6 cellular contexts compared by ENCODE assay signal in the genomic region with DNA sequence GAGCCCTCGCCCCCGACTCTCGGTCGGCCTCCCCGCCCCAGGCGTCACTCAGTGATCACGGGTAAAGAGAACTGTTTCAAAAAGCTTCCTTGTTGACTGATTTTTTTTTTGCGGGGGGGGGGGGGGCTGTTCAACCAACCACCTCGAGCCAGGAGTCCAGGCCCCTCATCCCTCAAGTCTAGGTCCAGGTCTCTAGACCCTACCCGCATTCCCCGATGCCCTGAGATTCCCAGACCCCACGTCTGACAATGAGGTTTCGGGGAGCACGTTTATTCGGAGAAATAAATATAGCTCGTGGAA. TPM values are rescaled to one million over a fixed set of nuclear protein-coding genes. Genes with fewer than 3 reads are reported as not detected.
DNase-seq lines count a peak whose midpoint lies in the region; ATAC-seq and TF ChIP-seq lines count a peak whose summit lies in the region.

No MANE protein-coding gene starts in this region.

- ATAC-seq in Right ventricle myocardium superior (ENCODE audit: poor library complexity) = no peak
- ATAC-seq in upper lobe of right lung = no peak

- H3K27ac ChIP-seq in cardiac muscle cell (peak overlapping the region; percentile 72), iPS-18a (ENCODE audit: low read length) (no peak overlapping the region), upper lobe of right lung (peak overlapping the region; percentile 70)

- H3K36me3 ChIP-seq in cardiac muscle cell (no peaks in the 10 kb centered on the region), iPS-18a (ENCODE audit: control insufficient read depth, low read depth, low read length) (no peaks in the 10 kb centered on the region), upper lobe of right lung (no peaks in the 10 kb centered on the region)

- DNase-seq in cardiac muscle cell (ENCODE audit: low read depth in 1 of 2, low spot score in 1 of 2) (no peak), Right ventricle myocardium superior (no peak), upper lobe of right lung (no peak), cerebellar nuclear complex (lab: John Stamatoyannopoulos, UW) (no peak), DMS153 (lab: John Stamatoyannopoulos, UW) (no peak)

- intact Hi-C loops in Right ventricle myocardium superior (cut with DNase I) = no loop called here
- intact Hi-C loops in upper lobe of right lung (cut with DNase I) = no loop called here

- H3K4me1 ChIP-seq in cardiac muscle cell (ENCODE audit: low read depth) = peaks cover 20% of the 10 kb centered on the region
- peaks cover 13% of the 10 kb centered on the region for H3K4me1 ChIP-seq in iPS-18a (ENCODE audit: control insufficient read depth, low read depth, low read length)
- peaks cover 19% of the 10 kb centered on the region for H3K4me1 ChIP-seq in upper lobe of right lung

- TF ChIP-seq CTCF in cardiac muscle cell (IDR thresholded peaks at IDR 0.05; ENCODE audit: low read depth, low read length) (no peak), upper lobe of right lung (IDR thresholded peaks at IDR 0.05) (no peak)

- H3K27me3 ChIP-seq in cardiac muscle cell (no peaks in the 10 kb centered on the region), iPS-18a (ENCODE audit: control insufficient read depth, insufficient read depth, low read length) (peaks cover 17% of the 10 kb centered on the region), upper lobe of right lung (no peaks in the 10 kb centered on the region)

- peak overlapping the region; percentile 56 for H3K4me3 ChIP-seq in cardiac muscle cell
- H3K4me3 ChIP-seq in iPS-18a (ENCODE audit: low read length) = peak overlapping the region; percentile 97
- peak overlapping the region; percentile 72 for H3K4me3 ChIP-seq in upper lobe of right lung

- H3K9ac ChIP-seq in iPS-18a (ENCODE audit: low read length) = peak overlapping the region; percentile 82

- no peaks in the 10 kb centered on the region for H3K9me3 ChIP-seq in cardiac muscle cell (ENCODE audit: low read depth)
- no peaks in the 10 kb centered on the region for H3K9me3 ChIP-seq in iPS-18a (ENCODE audit: control insufficient read depth, low read depth, low read length)
- H3K9me3 ChIP-seq in upper lobe of right lung = no peaks in the 10 kb centered on the region

RNA-seq across cellular contexts. Expression of gene HRC, which starts 4.3 kb away (rescaled TPM):
- 255 and 389 TPM in 2 replicates for total RNA-seq in cardiac muscle cell
- polyA plus RNA-seq in cardiac muscle cell = 184 and 255 TPM in 2 replicates
- total RNA-seq in Right ventricle myocardium superior = 878 TPM
- 2.2 TPM for total RNA-seq in upper lobe of right lung

RNA-seq across cellular contexts. Expression of gene TRPM4, which starts 6.7 kb away (rescaled TPM):
- total RNA-seq in cardiac muscle cell = 51.3 and 106 TPM in 2 replicates
- 74.2 and 119 TPM in 2 replicates for polyA plus RNA-seq in cardiac muscle cell
- 24.8 TPM for total RNA-seq in Right ventricle myocardium superior
- 44.3 TPM for total RNA-seq in upper lobe of right lung

RNA-seq across cellular contexts. Expression of gene PPFIA3, which starts 31.6 kb away (rescaled TPM):
- total RNA-seq in cardiac muscle cell = 27.3 and 30.4 TPM in 2 replicates
- 29.3 and 32.5 TPM in 2 replicates for polyA plus RNA-seq in cardiac muscle cell
- 5.0 TPM for total RNA-seq in Right ventricle myocardium superior
- 10.7 TPM for total RNA-seq in upper lobe of right lung

RNA-seq across cellular contexts. Expression of gene C19orf73, which starts 32.0 kb away (rescaled TPM):
- 2.1 and 12.5 TPM in 2 replicates for total RNA-seq in cardiac muscle cell
- 3.7 and 9.6 TPM in 2 replicates for polyA plus RNA-seq in cardiac muscle cell
- total RNA-seq in Right ventricle myocardium superior = 1.3 TPM
- 1.5 TPM for total RNA-seq in upper lobe of right lung

RNA-seq across cellular contexts. Expression of gene LIN7B, which starts 36.7 kb away (rescaled TPM):
- total RNA-seq in cardiac muscle cell (20.0 and 24.5 TPM in 2 replicates), Right ventricle myocardium superior (21.3 TPM), upper lobe of right lung (12.2 TPM)
- 34.6 and 37.8 TPM in 2 replicates for polyA plus RNA-seq in cardiac muscle cell

Comparison
In these comparisons a context has a peak if more than half of its experiments do, and no peak if none do; other contexts are left out.
1. RNA of gene HRC, which starts 4.3 kb away (total RNA-seq): 878 TPM in Right ventricle myocardium superior (single experiment) and 255 to 389 TPM in cardiac muscle cell; 2.2 TPM in upper lobe of right lung (single experiment); every median in the first group is over 10 times any median in the second.
2. Peak in every context shown above with its lines, with median percentiles within 50 percentile points of each other: H3K4me3 ChIP-seq.